ENCODE assay signal across 18 cellular contexts in the genomic region with DNA sequence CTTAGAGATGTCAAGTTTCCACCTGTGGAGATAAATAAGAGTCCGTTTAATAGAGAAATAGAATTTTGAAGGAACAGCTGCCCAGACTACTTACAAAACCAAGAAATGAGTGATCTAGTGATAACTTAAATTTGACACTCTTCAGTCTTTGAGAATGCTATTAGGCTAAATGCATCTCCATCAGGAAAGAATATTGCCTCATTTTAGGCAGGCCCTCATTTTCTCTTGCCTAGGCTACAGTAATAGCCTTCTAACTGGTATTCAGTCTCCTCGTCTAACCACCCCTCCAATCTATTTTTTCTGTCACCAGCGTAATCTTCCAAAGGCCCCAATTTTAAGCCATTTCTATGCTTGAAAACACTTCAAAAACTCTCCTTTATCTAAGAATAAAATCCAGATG.
DNase-seq lines count a peak whose midpoint lies in the region; ATAC-seq and TF ChIP-seq lines count a peak whose summit lies in the region.
"Had no signal": no experiment of that assay in that cellular context is flagged by ENCODE, and none has a peak within 500 bp of the region (broad histone marks: within the 10 kb centered on the region; RNA-seq: fewer than 3 reads in every experiment).

No MANE protein-coding gene starts in this region.

- WGBS in esophagus muscularis mucosa, result 92% methylated on average over 3 of the region's 3 CpGs

- H3K27ac ChIP-seq in esophagus muscularis mucosa (replicated peaks in 1 of 4), result no peak overlapping the region
- H3K27ac ChIP-seq: 22Rv1, BLaER1, C4-2B had no signal

- intact Hi-C loops in esophagus muscularis mucosa (cut with DNase I), result no loop called here

- no peaks in the 10 kb centered on the region for H3K9me3 ChIP-seq in esophagus muscularis mucosa
- H3K9me3 ChIP-seq: BLaER1, Caco-2, HAP-1 had no signal

- no peak for TF ChIP-seq POLR2A in esophagus muscularis mucosa (IDR thresholded peaks at IDR 0.05; ENCODE audit: low read depth)

- TF ChIP-seq CTCF in esophagus muscularis mucosa (IDR thresholded peaks at IDR 0.05), result no peak

- H3K36me3 ChIP-seq in esophagus muscularis mucosa, result no peaks in the 10 kb centered on the region
- H3K36me3 ChIP-seq: BLaER1, HAP-1 had no signal

- ATAC-seq in HG03196 (IDR thresholded peaks at IDR 0.05; ENCODE audit: unreplicated experiment), result no peak
- ATAC-seq: CD8-positive, alpha-beta T cell had no signal

- no peak for TF ChIP-seq EP300 in esophagus muscularis mucosa (IDR thresholded peaks at IDR 0.05)

- no peaks in the 10 kb centered on the region for H3K4me1 ChIP-seq in esophagus muscularis mucosa
- H3K4me1 ChIP-seq: BLaER1, Caco-2, HAP-1 had no signal

- peak; percentile 13 for DNase-seq in NCI-H1092 treated with DMSO at 0.1 percent for 48 hours (lab: John Stamatoyannopoulos, UW)
- no peak for DNase-seq in NCI-H1092 (lab: John Stamatoyannopoulos, UW)
- DNase-seq in NCI-H187 treated with DMSO at 0.1 percent for 48 hours (lab: John Stamatoyannopoulos, UW), result peak; percentile 76
- DNase-seq in NCI-H69 (lab: John Stamatoyannopoulos, UW), result peak; percentile 82
- DNase-seq in esophagus muscularis mucosa (ENCODE audit: extremely low spot score), result no peak
- DNase-seq in activated CD4-positive, alpha-beta T cell treated with anti-CD3 and anti-CD28 coated beads, Interleukin-2, amount 50 U/mL, for 1 hour, result no peak
- DNase-seq: Caco-2; CD4-positive, CD25-positive, alpha-beta regulatory T cell; CD8-positive, alpha-beta T cell; DMS153; DND-41; GOT3; HFFc6 had no signal

- no peaks in the 10 kb centered on the region for H3K27me3 ChIP-seq in esophagus muscularis mucosa
- H3K27me3 ChIP-seq: BLaER1 had no signal

- no peak overlapping the region for H3K4me3 ChIP-seq in esophagus muscularis mucosa
- H3K4me3 ChIP-seq: BLaER1, HAP-1 had no signal

Comparison
In these comparisons a context has a peak if more than half of its experiments do, and no peak if none do; other contexts are left out.
1. DNase-seq: peak in NCI-H1092 treated with DMSO at 0.1 percent for 48 hours (single experiment), NCI-H187 treated with DMSO at 0.1 percent for 48 hours (single experiment) and NCI-H69 (single experiment); none in NCI-H1092 (single experiment), esophagus muscularis mucosa (single experiment) and activated CD4-positive, alpha-beta T cell treated with anti-CD3 and anti-CD28 coated beads, Interleukin-2, amount 50 U/mL, for 1 hour (single experiment).